In genomic region chr11:2211113-2211971, GRCh38 we compare ENCODE assay signal across 1 cellular context.
TF ChIP-seq lines count a peak whose summit lies in the region.

No MANE protein-coding gene starts in this region.

TF ChIP-seq in HepG2, 621 proteins besides CTCF, POLR2A, EP300 and RAD21 (continued from another document):
- TF ChIP-seq ZNF460 (CRISPR knock-in tag; IDR thresholded peaks at IDR 0.05; ENCODE audit: borderline replicate concordance) (peak; percentile 52; the same call in 1 of the 2 replicates), HNRNPUL1 (IDR thresholded peaks at IDR 0.05; ENCODE audit: low read depth, low read length) (no peak; the same call in 1 of the 2 replicates), ZNF10 (CRISPR knock-in tag; IDR thresholded peaks at IDR 0.05; ENCODE audit: borderline replicate concordance, low read depth) (no peak), KAT8 (CRISPR knock-in tag; IDR thresholded peaks at IDR 0.05) (peak; percentile 89), ZNF160 (CRISPR knock-in tag; IDR thresholded peaks at IDR 0.05) (0 out of 2 replicates have a peak, but pooled peaks have one; percentile 62), AKAP8 (CRISPR knock-in tag; IDR thresholded peaks at IDR 0.05) (no peak), GATA4 (IDR thresholded peaks at IDR 0.05; ENCODE audit: borderline replicate concordance, low read depth) (peak; percentile 78; the same call in 1 of the 2 replicates), ZNF737 (CRISPR knock-in tag; IDR thresholded peaks at IDR 0.05; ENCODE audit: borderline replicate concordance) (no peak), ETV5 (CRISPR knock-in tag; IDR thresholded peaks at IDR 0.05; ENCODE audit: borderline replicate concordance) (peak; percentile 92), ZNF205 (CRISPR knock-in tag; IDR thresholded peaks at IDR 0.05) (peak; percentile 95), MATR3 (CRISPR knock-in tag; IDR thresholded peaks at IDR 0.05) (no peak), SPEN (CRISPR knock-in tag; IDR thresholded peaks at IDR 0.05; ENCODE audit: low read depth) (no peak; the same call in 1 of the 2 replicates), U2AF2 (IDR thresholded peaks at IDR 0.05; ENCODE audit: low read depth, low read length) (no peak), HNRNPK (IDR thresholded peaks at IDR 0.05; ENCODE audit: low read depth, low read length, poor library complexity, severe bottlenecking) (peak; percentile 39), ZNF841 (CRISPR knock-in tag; IDR thresholded peaks at IDR 0.05; ENCODE audit: borderline replicate concordance) (no peak), ZNF891 (CRISPR knock-in tag; IDR thresholded peaks at IDR 0.05) (no peak), NONO (IDR thresholded peaks at IDR 0.05) (no peak), NONO (CRISPR knock-in tag; conservative IDR thresholded peaks at IDR 0.05) (peak; percentile 82), MAFF (IDR thresholded peaks at IDR 0.05; ENCODE audit: low read depth, low read length) (no peak), ZNF503 (CRISPR knock-in tag; IDR thresholded peaks at IDR 0.05) (peak; percentile 97), ZNF232 (CRISPR knock-in tag; IDR thresholded peaks at IDR 0.05; ENCODE audit: borderline replicate concordance) (no peak), ZNF543 (CRISPR knock-in tag; IDR thresholded peaks at IDR 0.05) (peak; percentile 50; the same call in 1 of the 2 replicates), ZNF446 (CRISPR knock-in tag; IDR thresholded peaks at IDR 0.05) (no peak), SCMH1 (CRISPR knock-in tag; IDR thresholded peaks at IDR 0.05; ENCODE audit: borderline replicate concordance) (no peak), NFKB2 (CRISPR knock-in tag; IDR thresholded peaks at IDR 0.05; ENCODE audit: borderline replicate concordance) (no peak; the same call in 1 of the 2 replicates), FOXC1 (CRISPR knock-in tag; IDR thresholded peaks at IDR 0.05; ENCODE audit: borderline replicate concordance) (no peak; the same call in 1 of the 2 replicates), ZNF749 (CRISPR knock-in tag; IDR thresholded peaks at IDR 0.05; ENCODE audit: borderline replicate concordance) (peak; percentile 52; the same call in 1 of the 2 replicates), MXD4 (CRISPR knock-in tag; IDR thresholded peaks at IDR 0.05) (no peak), GABPB1 (CRISPR knock-in tag; IDR thresholded peaks at IDR 0.05) (peak; percentile 71), ZNF773 (CRISPR knock-in tag; IDR thresholded peaks at IDR 0.05; ENCODE audit: borderline replicate concordance) (no peak), ZNF557 (CRISPR knock-in tag; IDR thresholded peaks at IDR 0.05) (peak; percentile 34; the same call in 1 of the 2 replicates), ZNF275 (CRISPR knock-in tag; IDR thresholded peaks at IDR 0.05; ENCODE audit: borderline replicate concordance) (peak; percentile 31; the same call in 1 of the 2 replicates), ZSCAN9 (CRISPR knock-in tag; IDR thresholded peaks at IDR 0.05; ENCODE audit: borderline replicate concordance) (peak; percentile 75; the same call in 1 of the 2 replicates), ZFP36 (IDR thresholded peaks at IDR 0.05; ENCODE audit: borderline replicate concordance, low read depth, low read length, partially characterized antibody) (no peak), TSC22D2 (CRISPR knock-in tag; IDR thresholded peaks at IDR 0.05; ENCODE audit: borderline replicate concordance) (no peak), SMYD3 (CRISPR knock-in tag; IDR thresholded peaks at IDR 0.05) (peak; percentile 70; the same call in 1 of the 2 replicates), TOE1 (CRISPR knock-in tag; IDR thresholded peaks at IDR 0.05) (no peak), ATRX (CRISPR knock-in tag; IDR thresholded peaks at IDR 0.05; ENCODE audit: borderline replicate concordance) (no peak), ZNF746 (CRISPR knock-in tag; IDR thresholded peaks at IDR 0.05) (peak; percentile 90), HDAC2 (CRISPR knock-in tag; IDR thresholded peaks at IDR 0.05) (peak; percentile 99), RXRA (CRISPR knock-in tag; IDR thresholded peaks at IDR 0.05) (peak; percentile 97), MYC (CRISPR knock-in tag; IDR thresholded peaks at IDR 0.05; ENCODE audit: borderline replicate concordance) (peak; percentile 90), ZNF326 (CRISPR knock-in tag; IDR thresholded peaks at IDR 0.05; ENCODE audit: borderline replicate concordance) (no peak), ZNF850 (CRISPR knock-in tag; conservative IDR thresholded peaks at IDR 0.05) (no peak), RARG (CRISPR knock-in tag; IDR thresholded peaks at IDR 0.05; ENCODE audit: low read depth) (no peak), SOX6 (IDR thresholded peaks at IDR 0.05) (no peak), SOX6 (CRISPR knock-in tag; IDR thresholded peaks at IDR 0.05) (peak; percentile 100), BHLHE40 (IDR thresholded peaks at IDR 0.05; ENCODE audit: low read length) (peak; percentile 85), ZNF883 (CRISPR knock-in tag; IDR thresholded peaks at IDR 0.05; ENCODE audit: not compliant biosample characterization) (peak; percentile 54), ZMAT5 (CRISPR knock-in tag; IDR thresholded peaks at IDR 0.05; ENCODE audit: borderline replicate concordance, low read depth) (no peak), ZNF878 (CRISPR knock-in tag; IDR thresholded peaks at IDR 0.05) (peak; percentile 95; the same call in 1 of the 2 replicates), ZNF75D (CRISPR knock-in tag; IDR thresholded peaks at IDR 0.05; ENCODE audit: borderline replicate concordance) (no peak), GABPA (IDR thresholded peaks at IDR 0.05; ENCODE audit: low read depth, low read length) (no peak), GABPA (CRISPR knock-in tag; IDR thresholded peaks at IDR 0.05; ENCODE audit: low read depth) (no peak; the same call in 1 of the 2 replicates), EED (CRISPR knock-in tag; IDR thresholded peaks at IDR 0.05) (no peak), FOSL1 (CRISPR knock-in tag; IDR thresholded peaks at IDR 0.05; ENCODE audit: borderline replicate concordance) (no peak), CENPX (CRISPR knock-in tag; IDR thresholded peaks at IDR 0.05) (no peak), TBP (CRISPR knock-in tag; IDR thresholded peaks at IDR 0.05) (peak; percentile 47; the same call in 1 of the 2 replicates), ZFP82 (CRISPR knock-in tag; IDR thresholded peaks at IDR 0.05; ENCODE audit: borderline replicate concordance) (no peak), GTF3A (CRISPR knock-in tag; conservative IDR thresholded peaks at IDR 0.05) (no peak), KLF15 (CRISPR knock-in tag; IDR thresholded peaks at IDR 0.05; ENCODE audit: borderline replicate concordance) (no peak; the same call in 1 of the 2 replicates), AFF4 (CRISPR knock-in tag; IDR thresholded peaks at IDR 0.05) (peak; percentile 33; the same call in 1 of the 2 replicates), NR2C2 (CRISPR knock-in tag; IDR thresholded peaks at IDR 0.05; ENCODE audit: borderline replicate concordance) (no peak), SNRNP70 (IDR thresholded peaks at IDR 0.05; ENCODE audit: low read depth, low read length) (no peak), HNF1A (IDR thresholded peaks at IDR 0.05; ENCODE audit: low read depth) (peak; percentile 99), HNF1A (CRISPR knock-in tag; IDR thresholded peaks at IDR 0.05; ENCODE audit: borderline replicate concordance) (peak; percentile 100)
- TF ChIP-seq, protein P1, sequence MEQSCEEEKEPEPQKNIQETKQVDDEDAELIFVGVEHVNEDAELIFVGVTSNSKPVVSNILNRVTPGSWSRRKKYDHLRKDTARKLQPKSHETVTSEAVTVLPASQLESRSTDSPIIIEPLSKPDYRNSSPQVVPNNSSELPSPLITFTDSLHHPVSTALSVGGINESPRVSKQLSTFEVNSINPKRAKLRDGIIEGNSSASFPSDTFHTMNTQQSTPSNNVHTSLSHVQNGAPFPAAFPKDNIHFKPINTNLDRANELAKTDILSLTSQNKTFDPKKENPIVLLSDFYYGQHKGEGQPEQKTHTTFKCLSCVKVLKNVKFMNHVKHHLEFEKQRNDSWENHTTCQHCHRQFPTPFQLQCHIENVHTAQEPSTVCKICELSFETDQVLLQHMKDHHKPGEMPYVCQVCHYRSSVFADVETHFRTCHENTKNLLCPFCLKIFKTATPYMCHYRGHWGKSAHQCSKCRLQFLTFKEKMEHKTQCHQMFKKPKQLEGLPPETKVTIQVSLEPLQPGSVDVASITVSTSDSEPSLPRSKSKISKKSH (CRISPR knock-in tag; IDR thresholded peaks at IDR 0.05; ENCODE audit: borderline replicate concordance) = no peak; the same call in 1 of the 2 replicates
- TF ChIP-seq, protein P2, sequence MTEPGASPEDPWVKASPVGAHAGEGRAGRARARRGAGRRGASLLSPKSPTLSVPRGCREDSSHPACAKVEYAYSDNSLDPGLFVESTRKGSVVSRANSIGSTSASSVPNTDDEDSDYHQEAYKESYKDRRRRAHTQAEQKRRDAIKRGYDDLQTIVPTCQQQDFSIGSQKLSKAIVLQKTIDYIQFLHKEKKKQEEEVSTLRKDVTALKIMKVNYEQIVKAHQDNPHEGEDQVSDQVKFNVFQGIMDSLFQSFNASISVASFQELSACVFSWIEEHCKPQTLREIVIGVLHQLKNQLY (CRISPR knock-in tag; IDR thresholded peaks at IDR 0.05) = peak; percentile 98
